ENCODE assay signal across 19 cellular contexts in genomic region chr11:3604169-3604568, GRCh38. TPM values are rescaled to one million over a fixed set of nuclear protein-coding genes. Genes with fewer than 3 reads are reported as not detected.
A peak's percentile ranks its signal among the peaks of the same experiment; 100 is the strongest.
DNase-seq lines count a peak whose midpoint lies in the region; ATAC-seq and TF ChIP-seq lines count a peak whose summit lies in the region.
"Had no signal": no experiment of that assay in that cellular context is flagged by ENCODE, and none has a peak within 500 bp of the region (broad histone marks: within the 10 kb centered on the region; RNA-seq: fewer than 3 reads in every experiment).

No MANE protein-coding gene starts in this region.

- intact Hi-C loops in Right ventricle myocardium inferior (cut with DNase I) (no loop called here), Right ventricle myocardium superior (cut with DNase I) (no loop called here), right cardiac atrium (cut with DNase I) (no loop called here)

- TF ChIP-seq CTCF in right atrium auricular region (IDR thresholded peaks at IDR 0.05) (no peak), omental fat pad (IDR thresholded peaks at IDR 0.05) (no peak)

- no peaks in the 10 kb centered on the region for H3K36me3 ChIP-seq in right atrium auricular region
- H3K36me3 ChIP-seq: BLaER1 had no signal

- ATAC-seq in Right ventricle myocardium inferior (peak; percentile 64), Right ventricle myocardium superior (ENCODE audit: poor library complexity) (peak; percentile 65), right cardiac atrium (peak; percentile 23 to 61), omental fat pad (ENCODE audit: low FRiP score) (no peak)
- ATAC-seq: GM23338 had no signal

- H3K27ac ChIP-seq in right atrium auricular region (peak overlapping the region in 1 of 2 donors; percentile 42), right cardiac atrium (ENCODE audit: low read length) (no peak overlapping the region)
- H3K27ac ChIP-seq: BLaER1 had no signal

- H3K9me3 ChIP-seq in right atrium auricular region (no peaks in the 10 kb centered on the region), right cardiac atrium (ENCODE audit: control insufficient read depth, low read length) (no peaks in the 10 kb centered on the region)
- H3K9me3 ChIP-seq: BLaER1 had no signal

- H3K4me1 ChIP-seq in right atrium auricular region, result peaks cover 0 to 4% of the 10 kb centered on the region in 2 donors
- no peaks in the 10 kb centered on the region for H3K4me1 ChIP-seq in right cardiac atrium (ENCODE audit: control insufficient read depth, insufficient read depth, low read length)

- H3K27me3 ChIP-seq in right atrium auricular region, result no peaks in the 10 kb centered on the region
- no peaks in the 10 kb centered on the region for H3K27me3 ChIP-seq in right cardiac atrium (ENCODE audit: control insufficient read depth, insufficient read depth)
- H3K27me3 ChIP-seq: BLaER1 had no signal

- WGBS in right cardiac atrium, result 21% methylated on average over 3 of the region's 3 CpGs

- H3K4me3 ChIP-seq in right atrium auricular region, result no peak overlapping the region
- H3K4me3 ChIP-seq in right cardiac atrium (ENCODE audit: low read length), result no peak overlapping the region
- H3K4me3 ChIP-seq: BLaER1, GM23338 had no signal

- DNase-seq in Right ventricle myocardium inferior (ENCODE audit: missing footprints) (no peak), right atrium auricular region (ENCODE audit: low spot score) (no peak), Right ventricle myocardium superior (no peak), right cardiac atrium (no peak), omental fat pad (ENCODE audit: low spot score) (no peak), C1 segment of cervical spinal cord (lab: John Stamatoyannopoulos, UW) (no peak), NCI-H2081 (lab: John Stamatoyannopoulos, UW) (no peak)
- DNase-seq in effector CD4-positive, alpha-beta T cell, result no peak
- DNase-seq: 8988T; AML-193; Calu3; CD4-positive, CD25-positive, alpha-beta regulatory T cell; DMS 273 treated with DMSO at 0.1 percent for 48 hours; EL; H7 had no signal

RNA-seq across cellular contexts. Expression of gene ART5, which starts 37.6 kb away (rescaled TPM):
- total RNA-seq in Right ventricle myocardium inferior (2.5 TPM), right atrium auricular region (1 to 10 TPM in 1 of 2 donors, under 1 TPM in 1; 0.86 to 1.1 TPM), Right ventricle myocardium superior (4.7 TPM), right cardiac atrium (1 to 10 TPM in 3 of 4 donors, under 1 TPM in 1; 0.47 to 2.5 (median 1.6) TPM), omental fat pad (under 1 TPM in 2 of 4 donors, not detected in 2; 0.63 to 0.65 TPM)
- polyA plus RNA-seq in right cardiac atrium, result 1.1 TPM
- total RNA-seq: Calu3; CD4-positive, CD25-positive, alpha-beta regulatory T cell; HT-29 had no signal
- polyA plus RNA-seq: CD4-positive, CD25-positive, alpha-beta regulatory T cell; IgD-negative memory B cell had no signal

RNA-seq across cellular contexts. Expression of gene ART1, which starts 40.8 kb away (rescaled TPM):
- 1.7 TPM for total RNA-seq in Right ventricle myocardium inferior
- total RNA-seq in right atrium auricular region, result not detected
- total RNA-seq in Right ventricle myocardium superior, result 2.3 TPM
- not detected for total RNA-seq in right cardiac atrium
- polyA plus RNA-seq in right cardiac atrium, result not detected
- not detected for total RNA-seq in omental fat pad
- total RNA-seq: Calu3; CD4-positive, CD25-positive, alpha-beta regulatory T cell; GM23338; HT-29 had no signal
- polyA plus RNA-seq: CD4-positive, CD25-positive, alpha-beta regulatory T cell; GM23338; IgD-negative memory B cell had no signal
